Comparison of ENCODE assay signal across 32 cellular contexts in genomic region chr11:10432493-10432892, GRCh38.
"Had no signal": no experiment of that assay in that cellular context is flagged by ENCODE, and none has a peak within 500 bp of the region (broad histone marks: within the 10 kb centered on the region; RNA-seq: fewer than 3 reads in every experiment).

No MANE protein-coding gene starts in this region.

- H3K36me3 Mint-ChIP-seq: activated CD4-positive, alpha-beta memory T cell treated with anti-CD3 and anti-CD28 coated beads for 36 hours; activated naive CD8-positive, alpha-beta T cell treated with anti-CD3 and anti-CD28 coated beads for 36 hours; brain had no signal

- FAIRE-seq: frontal cortex had no signal

- H3K9me3 ChIP-seq: ascending aorta, breast epithelium, colonic mucosa had no signal

- H3K27me3 Mint-ChIP-seq: activated naive CD4-positive, alpha-beta T cell treated with anti-CD3 and anti-CD28 coated beads, Interleukin-2, amount 50 U/mL, for 24 hours; activated naive CD8-positive, alpha-beta T cell treated with anti-CD3 and anti-CD28 coated beads for 36 hours had no signal

- H3K4me3 Mint-ChIP-seq: activated CD4-positive, alpha-beta memory T cell treated with anti-CD3 and anti-CD28 coated beads for 36 hours; activated CD4-positive, alpha-beta T cell treated with anti-CD3 and anti-CD28 coated beads for 36 hours; activated CD4-positive, alpha-beta T cell treated with anti-CD3 and anti-CD28 coated beads, Interleukin-2, amount 10 ng/mL, durations not matched to agents 24 days and 14 days; activated CD8-positive, alpha-beta memory T cell treated with anti-CD3 and anti-CD28 coated beads, Interleukin-2, amount 10 ng/mL, durations not matched to agents 7 days and 5 days; activated CD8-positive, alpha-beta T cell treated with anti-CD3 and anti-CD28 coated beads, Interleukin-2, amount 10 ng/mL, durations not matched to agents 7 days and 5 days; activated naive CD4-positive, alpha-beta T cell treated with anti-CD3 and anti-CD28 coated beads for 36 hours; activated naive CD4-positive, alpha-beta T cell treated with anti-CD3 and anti-CD28 coated beads, Interleukin-2, amount 50 U/mL, for 24 hours; activated naive CD8-positive, alpha-beta T cell treated with anti-CD3 and anti-CD28 coated beads for 36 hours; activated T-helper 1 cell treated with anti-CD3 and anti-CD28 coated beads, Interleukin-12 subunit alpha, Interleukin-12 subunit beta, Interleukin-2, Interleukin-4 antibody, amounts not matched to agents 30 ng/mL and 10 ng/mL and 1 ng/mL, durations not matched to agents 14 hours and 24 hours and 36 hours; brain; endodermal cell had no signal

- H3K4me3 ChIP-seq: ascending aorta, breast epithelium, cardiac muscle cell, colonic mucosa, dorsolateral prefrontal cortex, heart left ventricle had no signal

- H3K9me3 Mint-ChIP-seq: activated naive CD4-positive, alpha-beta T cell treated with anti-CD3 and anti-CD28 coated beads for 36 hours; activated T-helper 1 cell treated with anti-CD3 and anti-CD28 coated beads, Interleukin-12 subunit alpha, Interleukin-12 subunit beta, Interleukin-2, Interleukin-4 antibody, amounts not matched to agents 30 ng/mL and 10 ng/mL and 1 ng/mL, durations not matched to agents 14 hours and 24 hours and 36 hours; endodermal cell had no signal

- H3K27me3 ChIP-seq: ascending aorta, breast epithelium, cardiac muscle cell, colonic mucosa, dorsolateral prefrontal cortex had no signal

- H3K27ac ChIP-seq: ascending aorta, breast epithelium, cardiac muscle cell, colonic mucosa, dorsolateral prefrontal cortex, heart left ventricle had no signal

- H3K4me1 ChIP-seq: ascending aorta, breast epithelium, colonic mucosa had no signal

- H3K4me1 Mint-ChIP-seq: activated naive CD8-positive, alpha-beta T cell treated with anti-CD3 and anti-CD28 coated beads for 36 hours; brain had no signal

- H3K36me3 ChIP-seq: ascending aorta, breast epithelium, cardiac muscle cell, colonic mucosa, heart left ventricle had no signal

- H3K27ac Mint-ChIP-seq: activated CD4-positive, alpha-beta memory T cell treated with anti-CD3 and anti-CD28 coated beads for 36 hours; activated CD4-positive, alpha-beta T cell treated with anti-CD3 and anti-CD28 coated beads for 36 hours; activated CD4-positive, alpha-beta T cell treated with anti-CD3 and anti-CD28 coated beads, Interleukin-2, amount 10 ng/mL, durations not matched to agents 24 days and 14 days; activated CD8-positive, alpha-beta memory T cell treated with anti-CD3 and anti-CD28 coated beads, Interleukin-2, amount 10 ng/mL, durations not matched to agents 7 days and 5 days; activated CD8-positive, alpha-beta T cell treated with anti-CD3 and anti-CD28 coated beads, Interleukin-2, amount 10 ng/mL, durations not matched to agents 7 days and 5 days; activated naive CD4-positive, alpha-beta T cell treated with anti-CD3 and anti-CD28 coated beads for 36 hours; activated naive CD4-positive, alpha-beta T cell treated with anti-CD3 and anti-CD28 coated beads, Interleukin-2, amount 50 U/mL, for 24 hours; activated naive CD8-positive, alpha-beta T cell treated with anti-CD3 and anti-CD28 coated beads for 36 hours; activated T-helper 1 cell treated with anti-CD3 and anti-CD28 coated beads, Interleukin-12 subunit alpha, Interleukin-12 subunit beta, Interleukin-2, Interleukin-4 antibody, amounts not matched to agents 30 ng/mL and 10 ng/mL and 1 ng/mL, durations not matched to agents 14 hours and 24 hours and 36 hours; activated T-helper 2 cell treated with anti-CD3 and anti-CD28 coated beads, Interferon-gamma antibody, Interleukin-2, Interleukin-4, amounts not matched to agents 10 μg/mL and 5 μg/mL and 100 μg/mL, durations not matched to agents 14 hours and 24 hours and 36 hours; brain; endodermal cell had no signal

- ATAC-seq: activated CD4-positive, alpha-beta T cell treated with anti-CD3 and anti-CD28 coated beads for 36 hours; activated CD8-positive, alpha-beta memory T cell treated with anti-CD3 and anti-CD28 coated beads, Interleukin-2, amount 10 ng/mL, durations not matched to agents 7 days and 5 days; activated CD8-positive, alpha-beta T cell treated with anti-CD3 and anti-CD28 coated beads, Interleukin-2, amount 10 ng/mL, durations not matched to agents 7 days and 5 days; esophagus mucosa; heart left ventricle had no signal

- DNase-seq: activated CD4-positive, alpha-beta memory T cell treated with anti-CD3 and anti-CD28 coated beads for 36 hours; activated CD4-positive, alpha-beta T cell treated with anti-CD3 and anti-CD28 coated beads for 36 hours; activated CD4-positive, alpha-beta T cell treated with anti-CD3 and anti-CD28 coated beads, Interleukin-2, amount 10 ng/mL, durations not matched to agents 24 days and 14 days; activated CD4-positive, CD25-positive, alpha-beta regulatory T cell; activated CD4-positive, CD25-positive, alpha-beta regulatory T cell treated with anti-CD3 and anti-CD28 coated beads, Interleukin-2, amount 50 U/mL, for 72 hours; activated CD8-positive, alpha-beta memory T cell treated with anti-CD3 and anti-CD28 coated beads, Interleukin-2, amount 10 ng/mL, durations not matched to agents 7 days and 5 days; activated CD8-positive, alpha-beta memory T cell treated with anti-CD3 and anti-CD28 coated beads, Interleukin-2, amount 50 U/mL, for 4 hours; activated CD8-positive, alpha-beta T cell treated with anti-CD3 and anti-CD28 coated beads, Interleukin-2, amount 10 ng/mL, durations not matched to agents 7 days and 5 days; activated effector memory CD4-positive, alpha-beta T cell treated with anti-CD3 and anti-CD28 coated beads, Interleukin-2, amount 50 U/mL, for 16 hours; activated naive CD4-positive, alpha-beta T cell treated with anti-CD3 and anti-CD28 coated beads for 36 hours; activated naive CD8-positive, alpha-beta T cell treated with anti-CD3 and anti-CD28 coated beads for 36 hours; activated T-cell treated with anti-CD3 and anti-CD28 coated beads, Interleukin-2, amount 50 U/mL, for 1 hour; activated T-cell treated with anti-CD3 and anti-CD28 coated beads, Interleukin-2, amount 50 U/mL, for 48 hours; central memory CD4-positive, alpha-beta T cell; cerebellar nuclear complex; colonic mucosa; dorsolateral prefrontal cortex; effector memory CD4-positive, alpha-beta T cell; endodermal cell; foreskin fibroblast; glutamatergic neuron; heart left ventricle; T1000 had no signal
